ENCODE assay signal across 24 cellular contexts in genomic region chr5:74136276-74136675, GRCh38.
"Had no signal": no experiment of that assay in that cellular context is flagged by ENCODE, and none has a peak within 500 bp of the region (broad histone marks: within the 10 kb centered on the region; RNA-seq: fewer than 3 reads in every experiment).

No MANE protein-coding gene starts in this region.

- H3K9me3 Mint-ChIP-seq: activated B cell treated with CpG ODN at 0.5 μM for 24 hours; activated CD4-positive, alpha-beta T cell treated with anti-CD3 and anti-CD28 coated beads, Interleukin-2, amount 10 ng/mL, durations not matched to agents 24 days and 14 days; activated naive CD4-positive, alpha-beta T cell treated with anti-CD3 and anti-CD28 coated beads, Interleukin-2, amount 50 U/mL, for 24 hours; activated T-cell treated with anti-CD3 and anti-CD28 coated beads, Interleukin-2, amount 50 U/mL, for 24 hours; activated T-helper 1 cell treated with anti-CD3 and anti-CD28 coated beads, Interleukin-12 subunit alpha, Interleukin-12 subunit beta, Interleukin-2, Interleukin-4 antibody, amounts not matched to agents 30 ng/mL and 10 ng/mL and 1 ng/mL, durations not matched to agents 14 hours and 24 hours and 36 hours had no signal

- H3K27ac Mint-ChIP-seq: activated B cell treated with CpG ODN at 0.5 μM for 24 hours; activated CD4-positive, alpha-beta T cell treated with anti-CD3 and anti-CD28 coated beads, Interleukin-2, amount 10 ng/mL, durations not matched to agents 24 days and 14 days; activated CD8-positive, alpha-beta memory T cell treated with anti-CD3 and anti-CD28 coated beads, Interleukin-2, amount 10 ng/mL, durations not matched to agents 7 days and 5 days; activated naive CD4-positive, alpha-beta T cell treated with anti-CD3 and anti-CD28 coated beads, Interleukin-2, amount 50 U/mL, for 24 hours; activated T-cell treated with anti-CD3 and anti-CD28 coated beads, Interleukin-2, amount 50 U/mL, for 24 hours; activated T-helper 1 cell treated with anti-CD3 and anti-CD28 coated beads, Interleukin-12 subunit alpha, Interleukin-12 subunit beta, Interleukin-2, Interleukin-4 antibody, amounts not matched to agents 30 ng/mL and 10 ng/mL and 1 ng/mL, durations not matched to agents 14 hours and 24 hours and 36 hours; T-helper 17 cell had no signal

- H3K4me1 Mint-ChIP-seq: activated B cell treated with CpG ODN at 0.5 μM for 24 hours; activated CD4-positive, alpha-beta T cell treated with anti-CD3 and anti-CD28 coated beads, Interleukin-2, amount 10 ng/mL, durations not matched to agents 24 days and 14 days; activated CD8-positive, alpha-beta memory T cell treated with anti-CD3 and anti-CD28 coated beads, Interleukin-2, amount 10 ng/mL, durations not matched to agents 7 days and 5 days; activated naive CD4-positive, alpha-beta T cell treated with anti-CD3 and anti-CD28 coated beads, Interleukin-2, amount 50 U/mL, for 24 hours; T-helper 17 cell had no signal

- DNase-seq: activated B cell treated with CpG ODN at 0.5 μM for 24 hours; activated CD4-positive, alpha-beta T cell treated with anti-CD3 and anti-CD28 coated beads for 1 hour; activated CD4-positive, alpha-beta T cell treated with anti-CD3 and anti-CD28 coated beads, Interleukin-2, amount 10 ng/mL, durations not matched to agents 24 days and 14 days; activated CD4-positive, alpha-beta T cell treated with anti-CD3 and anti-CD28 coated beads, Interleukin-2, amount 50 U/mL, for 48 hours; activated CD8-positive, alpha-beta memory T cell treated with anti-CD3 and anti-CD28 coated beads, Interleukin-2, amount 10 ng/mL, durations not matched to agents 7 days and 5 days; activated effector memory CD4-positive, alpha-beta T cell treated with Interleukin-2 at 50 U/mL for 16 hours; activated naive CD4-positive, alpha-beta T cell; activated T-cell treated with anti-CD3 and anti-CD28 coated beads, Interleukin-2, amount 50 U/mL, for 24 hours; aorta; central memory CD4-positive, alpha-beta T cell; Karpas-422; MM.1S; NCI-H1417; NCI-H1930; NCI-H226; NCI-H510A; NCI-H526 treated with DMSO at 0.1 percent for 48 hours; PC-3; SIG-M5; T-helper 17 cell; T-helper 9 cell had no signal

- H3K4me3 ChIP-seq: K562 had no signal

- ATAC-seq: activated CD8-positive, alpha-beta memory T cell treated with anti-CD3 and anti-CD28 coated beads, Interleukin-2, amount 10 ng/mL, durations not matched to agents 7 days and 5 days; K562; PC-3; T-helper 17 cell had no signal

- H3K4me3 Mint-ChIP-seq: activated B cell treated with CpG ODN at 0.5 μM for 24 hours; activated CD4-positive, alpha-beta T cell treated with anti-CD3 and anti-CD28 coated beads, Interleukin-2, amount 10 ng/mL, durations not matched to agents 24 days and 14 days; activated CD8-positive, alpha-beta memory T cell treated with anti-CD3 and anti-CD28 coated beads, Interleukin-2, amount 10 ng/mL, durations not matched to agents 7 days and 5 days; activated naive CD4-positive, alpha-beta T cell treated with anti-CD3 and anti-CD28 coated beads, Interleukin-2, amount 50 U/mL, for 24 hours; activated T-cell treated with anti-CD3 and anti-CD28 coated beads, Interleukin-2, amount 50 U/mL, for 24 hours; activated T-helper 1 cell treated with anti-CD3 and anti-CD28 coated beads, Interleukin-12 subunit alpha, Interleukin-12 subunit beta, Interleukin-2, Interleukin-4 antibody, amounts not matched to agents 30 ng/mL and 10 ng/mL and 1 ng/mL, durations not matched to agents 14 hours and 24 hours and 36 hours; T-helper 17 cell had no signal

- H3K36me3 Mint-ChIP-seq: activated CD8-positive, alpha-beta memory T cell treated with anti-CD3 and anti-CD28 coated beads, Interleukin-2, amount 10 ng/mL, durations not matched to agents 7 days and 5 days; activated naive CD4-positive, alpha-beta T cell treated with anti-CD3 and anti-CD28 coated beads, Interleukin-2, amount 50 U/mL, for 24 hours had no signal
